Comparison of ENCODE assay signal across 8 cellular contexts in the genomic region with DNA sequence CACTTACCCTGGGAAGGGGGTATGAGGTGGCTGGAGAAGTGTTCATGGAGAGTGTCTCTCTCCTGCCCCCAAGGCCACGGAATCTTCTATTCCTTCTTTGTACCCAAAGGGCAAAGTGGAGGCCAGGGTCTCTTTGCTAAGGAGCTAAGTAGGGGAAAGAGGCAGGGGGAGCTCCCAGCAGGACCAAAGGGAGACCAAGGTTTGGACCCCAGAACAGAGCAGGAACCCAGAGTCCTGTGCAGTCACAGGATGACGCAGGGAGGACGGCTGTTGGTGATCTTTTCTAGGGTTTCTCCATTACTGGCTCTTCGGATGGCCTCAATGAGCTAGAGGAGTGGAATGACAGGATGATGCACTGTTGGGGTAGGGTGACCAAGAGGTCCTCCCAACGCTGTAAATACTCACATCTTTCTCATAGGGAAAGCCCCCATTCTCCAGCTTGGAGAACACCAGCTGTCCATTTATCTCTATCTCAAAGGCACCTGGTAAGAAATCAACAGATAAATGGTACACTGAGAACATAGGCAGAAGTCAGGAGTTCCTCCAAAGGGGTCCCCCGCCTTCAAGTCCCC. TPM values are rescaled to one million over a fixed set of nuclear protein-coding genes. Genes with fewer than 3 reads are reported as not detected.
DNase-seq lines count a peak whose midpoint lies in the region; ATAC-seq and TF ChIP-seq lines count a peak whose summit lies in the region.

No MANE protein-coding gene starts in this region.

- H3F3A ChIP-seq in PC-3 (ENCODE audit: low read length, unreplicated experiment), result no peaks in the 10 kb centered on the region

- H3K27ac ChIP-seq in PC-3 (ENCODE audit: low read length) (no peak overlapping the region), epithelial cell of prostate (peak overlapping the region; percentile 61), parathyroid adenoma (peak overlapping the region; percentile 75)

- no peaks in the 10 kb centered on the region for H3K9me3 ChIP-seq in Caco-2
- H3K9me3 ChIP-seq in PC-3 (ENCODE audit: low read length), result no peaks in the 10 kb centered on the region
- no peaks in the 10 kb centered on the region for H3K9me3 ChIP-seq in parathyroid adenoma (ENCODE audit: control insufficient read depth, low read length)

- H3K4me2 ChIP-seq in PC-3 (ENCODE audit: low read length) (peak overlapping the region; percentile 96), parathyroid adenoma (ENCODE audit: low read length) (peak overlapping the region; percentile 99)

- H3K4me3 Mint-ChIP-seq in Caco-2 (ENCODE audit: unreplicated experiment), result peak overlapping the region; percentile 84

- H3K36me3 Mint-ChIP-seq in Caco-2 (ENCODE audit: insufficient read depth, unreplicated experiment), result peaks cover 68% of the 10 kb centered on the region

- H3K79me2 ChIP-seq in PC-3 (ENCODE audit: low read length), result 0 out of 2 replicates have a peak, but pooled peaks cover 7% of the 10 kb centered on the region
- H3K79me2 ChIP-seq in parathyroid adenoma, result no peaks in the 10 kb centered on the region

- H3K9ac ChIP-seq in PC-3 (ENCODE audit: low read length) (0 out of 2 replicates have a peak overlapping the region, but pooled peaks have one; percentile 70), parathyroid adenoma (no peak overlapping the region)

- BruUV-seq in Caco-2 (replicated peaks; lab: Mats Ljungman, UMichigan), result no TSS peak
- BruUV-seq in PC-3 (replicated peaks; lab: Mats Ljungman, UMichigan), result no TSS peak

- H4K20me1 ChIP-seq in PC-3 (ENCODE audit: low read length), result no peaks in the 10 kb centered on the region

- peak overlapping the region; percentile 57 for H3K4me3 ChIP-seq in Caco-2 (ENCODE audit: low read depth, low read length)
- H3K4me3 ChIP-seq in PC-3 (ENCODE audit: low read length), result peak overlapping the region; percentile 79
- peak overlapping the region; percentile 87 for H3K4me3 ChIP-seq in parathyroid adenoma (ENCODE audit: low read depth, low read length)

- no peaks in the 10 kb centered on the region for H3K9me2 ChIP-seq in PC-3 (replicated peaks; ENCODE audit: low read length)

- peak overlapping the region; percentile 91 for H3K27ac Mint-ChIP-seq in Caco-2 (ENCODE audit: unreplicated experiment)

- H2AFZ ChIP-seq in PC-3 (ENCODE audit: low read length) (no peak overlapping the region), parathyroid adenoma (no peak overlapping the region)

- H3K27me3 Mint-ChIP-seq in Caco-2 (ENCODE audit: insufficient read depth, unreplicated experiment), result no peaks in the 10 kb centered on the region

- H3K4me1 Mint-ChIP-seq in Caco-2 (ENCODE audit: low read depth, unreplicated experiment), result no peaks in the 10 kb centered on the region

- CTCF ChIA-PET in Caco-2 (lab: Charles Lee) (interaction anchor here (0.6 to 3.2 kb wide), 17 partner anchors 9 to 182 kb away, joined by 3 to 29 read pairs (median 5); a partner anchor contains a TSS), PC-3 (lab: Charles Lee) (interaction anchor here (0.6 kb wide), 2 partner anchors 10 to 61 kb away, joined by 3 to 4 read pairs; no protein-coding TSS in a partner anchor)

- DNase-seq in Caco-2, result no peak
- DNase-seq in PC-3, result no peak
- DNase-seq in epithelial cell of prostate (ENCODE audit: low read depth, low spot score), result no peak
- DNase-seq in SHP77 treated with DMSO at 0.1 percent for 48 hours (lab: John Stamatoyannopoulos, UW), result no peak
- no peak for DNase-seq in NCI-H146 treated with DMSO at 0.1 percent for 48 hours (lab: John Stamatoyannopoulos, UW; ENCODE audit: unreplicated experiment)
- no peak for DNase-seq in NCI-H2196 treated with DMSO at 0.1 percent for 48 hours (lab: John Stamatoyannopoulos, UW; ENCODE audit: unreplicated experiment)
- DNase-seq in cortex of kidney (lab: John Stamatoyannopoulos, UW), result no peak

- H3K9me3 Mint-ChIP-seq in Caco-2 (ENCODE audit: unreplicated experiment), result no peaks in the 10 kb centered on the region

- H3K27me3 ChIP-seq in Caco-2 (replicated peaks; ENCODE audit: control insufficient read depth, insufficient read depth, low read length), result no peaks in the 10 kb centered on the region
- no peaks in the 10 kb centered on the region for H3K27me3 ChIP-seq in PC-3 (ENCODE audit: low read length)
- no peaks in the 10 kb centered on the region for H3K27me3 ChIP-seq in parathyroid adenoma (ENCODE audit: control insufficient read depth, insufficient read depth, low read length)

- H3K36me3 ChIP-seq in Caco-2 (ENCODE audit: control insufficient read depth, insufficient read depth, low read length), result peaks cover 5% of the 10 kb centered on the region
- no peaks in the 10 kb centered on the region for H3K36me3 ChIP-seq in PC-3 (ENCODE audit: low read depth, low read length)
- H3K36me3 ChIP-seq in parathyroid adenoma (ENCODE audit: control insufficient read depth, insufficient read depth, low read length), result no peaks in the 10 kb centered on the region

- H3K4me1 ChIP-seq in Caco-2, result peaks cover 10% of the 10 kb centered on the region
- H3K4me1 ChIP-seq in PC-3 (ENCODE audit: insufficient read depth, low read length), result peaks cover 4% of the 10 kb centered on the region; the same call in 1 of the 2 replicates
- H3K4me1 ChIP-seq in parathyroid adenoma, result peaks cover 2% of the 10 kb centered on the region

- POLR2A ChIA-PET in Caco-2 (lab: Charles Lee), result interaction anchor here (0.6 to 2.4 kb wide), 9 partner anchors 10 to 108 kb away, joined by 3 to 24 read pairs (median 11); a partner anchor contains a TSS
- POLR2A ChIA-PET in PC-3 (lab: Charles Lee; ENCODE audit: unreplicated experiment), result interaction anchor here (0.6 kb wide), 1 partner anchor 943 kb away, joined by 12 read pairs; no protein-coding TSS in a partner anchor

- no peak for ATAC-seq in PC-3

- TF ChIP-seq CTCF in Caco-2 (IDR thresholded peaks at IDR 0.05; ENCODE audit: insufficient read depth in 1 of 2, low read depth in 1 of 2, low read length in 1 of 2, severe bottlenecking in 1 of 2, unreplicated experiment in 1 of 2) (no peak), PC-3 (conservative IDR thresholded peaks at IDR 0.05; ENCODE audit: low read depth, low read length) (no peak), parathyroid adenoma (IDR thresholded peaks at IDR 0.05) (no peak)

- intact Hi-C loops in Caco-2 (cut with micrococcal nuclease; ENCODE audit: unreplicated experiment) (no loop called here), PC-3 (cut with micrococcal nuclease) (no loop called here)

RNA-seq across cellular contexts. Expression of a gene that starts 1.0 kb away (rescaled TPM):
- total RNA-seq in Caco-2 (2022) (42.9 and 46.3 TPM in 2 replicates), PC-3 (2014; rRNA removed) (52.0 and 57.8 TPM in 2 replicates)

RNA-seq across cellular contexts. Expression of a gene that starts 8.4 kb away (rescaled TPM):
- total RNA-seq in Caco-2 (2022) (83.3 and 98.6 TPM in 2 replicates), PC-3 (2014; rRNA removed) (21.2 and 31.3 TPM in 2 replicates)

RNA-seq across cellular contexts. Expression of a gene that starts 29.5 kb away (rescaled TPM):
- total RNA-seq in Caco-2 (2022) (121 and 124 TPM in 2 replicates), PC-3 (2014; rRNA removed) (36.2 and 57.1 TPM in 2 replicates)

RNA-seq across cellular contexts. Expression of a gene that starts 41.5 kb away (rescaled TPM):
- total RNA-seq in Caco-2 (2022) (14.7 and 17.4 TPM in 2 replicates), PC-3 (2014; rRNA removed) (5.9 and 10.3 TPM in 2 replicates)
